1 cellular context compared by ENCODE assay signal in genomic region chr18:73636355-73636754, GRCh38.
TF ChIP-seq lines count a peak whose summit lies in the region.

No MANE protein-coding gene starts in this region.

TF ChIP-seq in GM23338, 12 proteins besides CTCF, POLR2A, EP300 and RAD21:
- no peak for TF ChIP-seq STAT1 (IDR thresholded peaks at IDR 0.05; ENCODE audit: unreplicated experiment)
- no peak for TF ChIP-seq EZH2 (IDR thresholded peaks at IDR 0.05; ENCODE audit: low read depth, unreplicated experiment)
- no peak for TF ChIP-seq ZNF462 (CRISPR knock-in tag; IDR thresholded peaks at IDR 0.05)
- TF ChIP-seq ZNF331 (CRISPR knock-in tag; IDR thresholded peaks at IDR 0.05; ENCODE audit: low read depth), result no peak
- no peak for TF ChIP-seq ETS1 (IDR thresholded peaks at IDR 0.05)
- no peak for TF ChIP-seq ZNF114 (CRISPR knock-in tag; IDR thresholded peaks at IDR 0.05)
- TF ChIP-seq CREB1 (CRISPR knock-in tag; IDR thresholded peaks at IDR 0.05; ENCODE audit: low read depth), result no peak
- no peak for TF ChIP-seq NANOG (IDR thresholded peaks at IDR 0.05; ENCODE audit: borderline replicate concordance)
- TF ChIP-seq EZH2phosphoT487 (IDR thresholded peaks at IDR 0.05; ENCODE audit: unreplicated experiment), result no peak
- no peak for TF ChIP-seq POLR2AphosphoS5 (IDR thresholded peaks at IDR 0.05; ENCODE audit: low read depth)
- TF ChIP-seq REST (IDR thresholded peaks at IDR 0.05; ENCODE audit: unreplicated experiment), result no peak
